In the genomic region with DNA sequence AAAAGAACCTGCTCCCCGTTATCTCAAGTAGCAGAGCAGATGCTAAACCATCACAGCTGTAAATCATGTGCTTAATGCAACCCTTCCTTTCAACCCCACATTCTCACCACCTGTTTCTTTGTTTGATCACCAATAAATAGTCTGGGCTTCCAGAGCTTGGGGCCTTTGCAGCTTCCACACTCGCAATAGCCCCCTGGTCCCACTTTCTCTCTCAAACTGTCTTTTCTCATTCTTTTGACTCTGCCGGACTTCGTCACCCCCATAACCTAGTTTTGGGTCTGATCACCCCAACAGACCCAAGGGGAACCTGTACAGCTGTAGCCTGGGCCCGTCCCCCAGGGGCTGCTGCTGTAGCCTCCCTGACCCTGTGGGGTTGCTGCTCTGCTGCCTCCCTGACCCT, we compare ENCODE assay signal across 9 cellular contexts. TPM values are rescaled to one million over a fixed set of nuclear protein-coding genes. Genes with fewer than 3 reads are reported as not detected.
"Had no signal": no experiment of that assay in that cellular context is flagged by ENCODE, and none has a peak within 500 bp of the region (broad histone marks: within the 10 kb centered on the region; RNA-seq: fewer than 3 reads in every experiment).

No MANE protein-coding gene starts in this region.

RNA-seq across cellular contexts. Expression of a gene that starts 10.4 kb away (rescaled TPM):
- total RNA-seq: HepG2, HT1080, IMR-90, K562, LHCN-M2, PC-3, SK-MEL-5, T-cell had no signal
- polyA plus RNA-seq: HepG2, IMR-90, K562, SK-N-SH had no signal
